ENCODE assay signal across 4 cellular contexts in the genomic region with DNA sequence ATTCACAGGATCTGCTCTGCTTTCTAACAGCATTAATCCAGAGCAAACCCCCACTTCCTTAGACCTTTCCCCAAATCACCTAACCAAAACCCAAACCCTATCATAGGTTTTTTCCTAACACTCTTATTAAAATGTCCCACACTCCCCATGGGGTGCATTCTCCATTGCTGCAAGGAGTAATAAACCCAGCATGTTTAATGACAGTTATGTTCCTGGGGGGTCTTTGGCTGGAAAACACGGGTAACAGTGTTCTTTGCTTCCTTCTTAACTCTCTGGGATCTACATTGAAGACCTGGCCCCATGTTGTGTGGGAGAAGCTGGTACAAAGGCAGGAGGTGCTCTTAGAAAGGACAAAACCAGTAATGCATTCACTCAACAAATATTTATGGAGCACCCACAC. TPM values are rescaled to one million over a fixed set of nuclear protein-coding genes. Genes with fewer than 3 reads are reported as not detected.
"Had no signal": no experiment of that assay in that cellular context is flagged by ENCODE, and none has a peak within 500 bp of the region (broad histone marks: within the 10 kb centered on the region; RNA-seq: fewer than 3 reads in every experiment).

No MANE protein-coding gene starts in this region.

- DNase-seq: GDM1, GF-D8 had no signal

- H3K4me3 ChIP-seq: GM12878 had no signal

RNA-seq across cellular contexts. Expression of a gene that starts 16.1 kb away (rescaled TPM):
- total RNA-seq: G401 had no signal

RNA-seq across cellular contexts. Expression of a gene that starts 21.3 kb away (rescaled TPM):
- total RNA-seq: G401, GM12878 had no signal

RNA-seq across cellular contexts. Expression of a gene that starts 39.1 kb away (rescaled TPM):
- total RNA-seq: G401, GM12878 had no signal
